ENCODE assay signal across 21 cellular contexts in the genomic region with DNA sequence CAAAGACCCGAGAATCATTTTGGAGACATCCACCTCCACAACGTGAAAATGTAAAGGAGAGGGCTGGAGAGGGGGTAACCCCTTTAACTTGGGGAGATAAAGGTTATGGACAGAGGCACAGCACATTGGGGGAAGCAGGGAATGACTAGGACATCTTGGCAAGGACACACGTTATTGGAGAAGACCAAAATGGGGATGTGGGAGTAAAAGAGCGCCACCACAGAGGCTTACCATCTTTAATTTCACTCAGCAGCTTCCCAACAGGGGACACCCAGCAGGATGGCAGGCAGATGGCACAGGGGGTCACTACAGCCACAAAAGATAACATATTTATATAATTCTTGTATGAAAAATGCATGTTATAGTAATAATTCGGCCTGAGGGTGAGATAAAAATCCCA. TPM values are rescaled to one million over a fixed set of nuclear protein-coding genes. Genes with fewer than 3 reads are reported as not detected.
DNase-seq lines count a peak whose midpoint lies in the region; ATAC-seq lines count a peak whose summit lies in the region.
"Had no signal": no experiment of that assay in that cellular context is flagged by ENCODE, and none has a peak within 500 bp of the region (broad histone marks: within the 10 kb centered on the region; RNA-seq: fewer than 3 reads in every experiment).

No MANE protein-coding gene starts in this region.

- no peak overlapping the region for H3K4me3 Mint-ChIP-seq in activated CD4-positive, alpha-beta T cell treated with anti-CD3 and anti-CD28 coated beads for 36 hours
- H3K4me3 Mint-ChIP-seq in activated naive CD8-positive, alpha-beta T cell treated with anti-CD3 and anti-CD28 coated beads for 36 hours: peak overlapping the region; percentile 44
- H3K4me3 Mint-ChIP-seq in stimulated activated naive B cell treated with anti-CD40 and anti-IgM and Interleukin-4, amounts not matched to agents 10 μg/mL and 1 μg/mL and 100 μg/mL, for 72 hours: peak overlapping the region; percentile 11 to 66
- H3K4me3 Mint-ChIP-seq: IgD-negative memory B cell had no signal

- peaks cover 5% of the 10 kb centered on the region for H3K27me3 Mint-ChIP-seq in activated CD4-positive, alpha-beta T cell treated with anti-CD3 and anti-CD28 coated beads for 36 hours
- no peaks in the 10 kb centered on the region for H3K27me3 Mint-ChIP-seq in activated naive CD8-positive, alpha-beta T cell treated with anti-CD3 and anti-CD28 coated beads for 36 hours
- peaks cover 2 to 8% of the 10 kb centered on the region in 2 donors for H3K27me3 Mint-ChIP-seq in stimulated activated naive B cell treated with anti-CD40 and anti-IgM and Interleukin-4, amounts not matched to agents 10 μg/mL and 1 μg/mL and 100 μg/mL, for 72 hours

- peaks cover 35% of the 10 kb centered on the region for H3K4me1 Mint-ChIP-seq in activated CD4-positive, alpha-beta T cell treated with anti-CD3 and anti-CD28 coated beads for 36 hours
- peaks cover 56% of the 10 kb centered on the region for H3K4me1 Mint-ChIP-seq in activated naive CD8-positive, alpha-beta T cell treated with anti-CD3 and anti-CD28 coated beads for 36 hours
- H3K4me1 Mint-ChIP-seq in stimulated activated naive B cell treated with anti-CD40 and anti-IgM and Interleukin-4, amounts not matched to agents 10 μg/mL and 1 μg/mL and 100 μg/mL, for 72 hours: peaks cover 8 to 28% of the 10 kb centered on the region in 2 donors

- H3K4me2 ChIP-seq in Karpas-422 (ENCODE audit: low read depth, low read length, poor library complexity, severe bottlenecking): no peak overlapping the region

- H3K79me2 ChIP-seq in Karpas-422 (ENCODE audit: low read length): no peaks in the 10 kb centered on the region

- H3K27ac Mint-ChIP-seq in activated CD4-positive, alpha-beta T cell treated with anti-CD3 and anti-CD28 coated beads for 36 hours: peak overlapping the region; percentile 51
- H3K27ac Mint-ChIP-seq in activated naive CD8-positive, alpha-beta T cell treated with anti-CD3 and anti-CD28 coated beads for 36 hours: peak overlapping the region; percentile 91
- peak overlapping the region; percentile 60 for H3K27ac Mint-ChIP-seq in stimulated activated naive B cell treated with anti-CD40 and anti-IgM and Interleukin-4, amounts not matched to agents 10 μg/mL and 1 μg/mL and 100 μg/mL, for 72 hours
- H3K27ac Mint-ChIP-seq: IgD-negative memory B cell had no signal

- no peak for DNase-seq in activated CD4-positive, alpha-beta T cell treated with anti-CD3 and anti-CD28 coated beads for 36 hours
- no peak for DNase-seq in activated CD4-positive, alpha-beta T cell treated with anti-CD3 and anti-CD28 coated beads for 4 hours
- no peak for DNase-seq in Karpas-422
- DNase-seq in activated naive CD8-positive, alpha-beta T cell treated with anti-CD3 and anti-CD28 coated beads for 36 hours: no peak
- DNase-seq in stimulated activated naive B cell treated with anti-CD40 and anti-IgM and Interleukin-4, amounts not matched to agents 10 μg/mL and 1 μg/mL and 100 μg/mL, for 72 hours: no peak
- DNase-seq in left lobe of liver (ENCODE audit: low spot score): no peak
- DNase-seq in stimulated activated CD4-positive, alpha-beta T cell treated with anti-CD3 and anti-CD28 coated beads, Interleukin-4, amount 100 ng/mL, for 1 hour: no peak
- DNase-seq: 8988T; CD8-positive, alpha-beta memory T cell; GDM1; GOT3; HCEC 1CT; NCI-H1694; NCI-H2081; NCI-H2171 treated with DMSO at 0.1 percent for 48 hours; NCI-H524 treated with DMSO at 0.1 percent for 48 hours; NCI-H82 had no signal

- H3K36me3 ChIP-seq in Karpas-422 (ENCODE audit: insufficient read depth, low read length): no peaks in the 10 kb centered on the region
- H3K36me3 ChIP-seq: SJSA1 had no signal

- H3K27me3 ChIP-seq in Karpas-422 (ENCODE audit: low read length): no peaks in the 10 kb centered on the region
- H3K27me3 ChIP-seq: BLaER1 treated with 17β-estradiol and CSF1 and Interleukin-3, amounts not matched to agents 10 nM and 100 nM had no signal

- no peaks in the 10 kb centered on the region for H3K36me3 Mint-ChIP-seq in activated CD4-positive, alpha-beta T cell treated with anti-CD3 and anti-CD28 coated beads for 36 hours (ENCODE audit: low read depth)
- peaks cover 23% of the 10 kb centered on the region for H3K36me3 Mint-ChIP-seq in activated naive CD8-positive, alpha-beta T cell treated with anti-CD3 and anti-CD28 coated beads for 36 hours
- peaks cover 0 to 2% of the 10 kb centered on the region in 2 donors for H3K36me3 Mint-ChIP-seq in stimulated activated naive B cell treated with anti-CD40 and anti-IgM and Interleukin-4, amounts not matched to agents 10 μg/mL and 1 μg/mL and 100 μg/mL, for 72 hours
- H3K36me3 Mint-ChIP-seq: CD8-positive, alpha-beta memory T cell had no signal

- no peaks in the 10 kb centered on the region for H4K20me1 ChIP-seq in Karpas-422 (ENCODE audit: insufficient read depth, low read depth, low read length)
- H4K20me1 ChIP-seq: BLaER1 treated with 17β-estradiol and CSF1 and Interleukin-3, amounts not matched to agents 10 nM and 100 nM had no signal

- no peak overlapping the region for H3K9ac ChIP-seq in Karpas-422 (ENCODE audit: low read length)
- H3K9ac ChIP-seq: BLaER1 treated with 17β-estradiol and CSF1 and Interleukin-3, amounts not matched to agents 10 nM and 100 nM had no signal

- no peaks in the 10 kb centered on the region for H3K9me3 Mint-ChIP-seq in activated CD4-positive, alpha-beta T cell treated with anti-CD3 and anti-CD28 coated beads for 36 hours (ENCODE audit: low read depth)
- peaks cover 1% of the 10 kb centered on the region for H3K9me3 Mint-ChIP-seq in activated naive CD8-positive, alpha-beta T cell treated with anti-CD3 and anti-CD28 coated beads for 36 hours
- H3K9me3 Mint-ChIP-seq in stimulated activated naive B cell treated with anti-CD40 and anti-IgM and Interleukin-4, amounts not matched to agents 10 μg/mL and 1 μg/mL and 100 μg/mL, for 72 hours: no peaks in the 10 kb centered on the region
- H3K9me3 Mint-ChIP-seq: CD8-positive, alpha-beta memory T cell; IgD-negative memory B cell had no signal

- POLR2A ChIA-PET in activated CD4-positive, alpha-beta T cell treated with anti-CD3 and anti-CD28 coated beads for 36 hours (lab: Charles Lee): no interaction called here

- ATAC-seq in activated CD4-positive, alpha-beta T cell treated with anti-CD3 and anti-CD28 coated beads for 36 hours: no peak
- peak; percentile 41 to 52 for ATAC-seq in stimulated activated naive B cell treated with anti-CD40 and anti-IgM and Interleukin-4, amounts not matched to agents 10 μg/mL and 1 μg/mL and 100 μg/mL, for 72 hours (replicated peaks)
- no peak for ATAC-seq in left lobe of liver
- ATAC-seq: Right ventricle myocardium inferior had no signal

- peaks cover 5% of the 10 kb centered on the region; the same call in 1 of the 2 replicates for H3K4me1 ChIP-seq in Karpas-422 (ENCODE audit: low read length)
- H3K4me1 ChIP-seq: SJSA1 had no signal

- no peak overlapping the region for H3K27ac ChIP-seq in Karpas-422 (ENCODE audit: low read length)
- H3K27ac ChIP-seq: BLaER1 treated with 17β-estradiol and CSF1 and Interleukin-3, amounts not matched to agents 10 nM and 100 nM; SJSA1 had no signal

- no peaks in the 10 kb centered on the region for H3K9me3 ChIP-seq in Karpas-422 (ENCODE audit: low read length)
- H3K9me3 ChIP-seq: SJSA1 had no signal

- H2AFZ ChIP-seq in Karpas-422 (ENCODE audit: low read length): peak overlapping the region; percentile 66

- H3K9me2 ChIP-seq in Karpas-422 (replicated peaks; ENCODE audit: insufficient read depth, low read length): no peaks in the 10 kb centered on the region

- H3K4me3 ChIP-seq in Karpas-422 (ENCODE audit: low read length): no peak overlapping the region
- H3K4me3 ChIP-seq: BLaER1 treated with 17β-estradiol and CSF1 and Interleukin-3, amounts not matched to agents 10 nM and 100 nM; SJSA1 had no signal

- CTCF ChIA-PET in activated CD4-positive, alpha-beta T cell treated with anti-CD3 and anti-CD28 coated beads for 36 hours (lab: Charles Lee): no interaction called here

- intact Hi-C loops in activated CD4-positive, alpha-beta T cell treated with anti-CD3 and anti-CD28 coated beads for 36 hours (cut with DNase I, micrococcal nuclease): no loop called here

RNA-seq across cellular contexts. Expression of a gene that starts 9.8 kb away (rescaled TPM):
- 1 to 10 TPM; 1.2 to 2.4 TPM for total RNA-seq in activated CD4-positive, alpha-beta T cell treated with anti-CD3 and anti-CD28 coated beads for 36 hours
- total RNA-seq in Karpas-422 (2014; rRNA removed; shearing (Covaris generic); ENCODE audit: low replicate concordance): not detected in 2 replicates
- 1 to 10 TPM; 5.7 to 6.3 TPM for total RNA-seq in activated naive CD8-positive, alpha-beta T cell treated with anti-CD3 and anti-CD28 coated beads for 36 hours
- 2.2 TPM for total RNA-seq in left lobe of liver

RNA-seq across cellular contexts. Expression of a gene that starts 10.2 kb away (rescaled TPM):
- 10 to 100 TPM; 35.6 to 39.4 TPM for total RNA-seq in activated CD4-positive, alpha-beta T cell treated with anti-CD3 and anti-CD28 coated beads for 36 hours
- 12.3 and 14.3 TPM in 2 replicates for total RNA-seq in Karpas-422 (2014; rRNA removed; shearing (Covaris generic); ENCODE audit: low replicate concordance)
- 10 to 100 TPM; 58.5 to 60.2 TPM for total RNA-seq in activated naive CD8-positive, alpha-beta T cell treated with anti-CD3 and anti-CD28 coated beads for 36 hours
- total RNA-seq in left lobe of liver: 4.2 TPM

RNA-seq across cellular contexts. Expression of a gene that starts 38.3 kb away (rescaled TPM):
- 10 to 100 TPM; 67.6 to 81.7 TPM for total RNA-seq in activated CD4-positive, alpha-beta T cell treated with anti-CD3 and anti-CD28 coated beads for 36 hours
- 70.9 and 94.1 TPM in 2 replicates for total RNA-seq in Karpas-422 (2014; rRNA removed; shearing (Covaris generic); ENCODE audit: low replicate concordance)
- 10 to 100 TPM; 67.0 to 70.7 TPM for total RNA-seq in activated naive CD8-positive, alpha-beta T cell treated with anti-CD3 and anti-CD28 coated beads for 36 hours
- total RNA-seq in left lobe of liver: 52.0 TPM

Comparison
In these comparisons a context has a peak if more than half of its experiments do, and no peak if none do; other contexts are left out.
1. ATAC-seq: peak in stimulated activated naive B cell treated with anti-CD40 and anti-IgM and Interleukin-4, amounts not matched to agents 10 μg/mL and 1 μg/mL and 100 μg/mL, for 72 hours (2 of 2); none in activated CD4-positive, alpha-beta T cell treated with anti-CD3 and anti-CD28 coated beads for 36 hours (single experiment) and left lobe of liver (single experiment).
2. Peak in every context shown above with its lines, with median percentiles within 50 percentile points of each other: H3K27ac Mint-ChIP-seq.